28 cellular contexts compared by ENCODE assay signal in the genomic region with DNA sequence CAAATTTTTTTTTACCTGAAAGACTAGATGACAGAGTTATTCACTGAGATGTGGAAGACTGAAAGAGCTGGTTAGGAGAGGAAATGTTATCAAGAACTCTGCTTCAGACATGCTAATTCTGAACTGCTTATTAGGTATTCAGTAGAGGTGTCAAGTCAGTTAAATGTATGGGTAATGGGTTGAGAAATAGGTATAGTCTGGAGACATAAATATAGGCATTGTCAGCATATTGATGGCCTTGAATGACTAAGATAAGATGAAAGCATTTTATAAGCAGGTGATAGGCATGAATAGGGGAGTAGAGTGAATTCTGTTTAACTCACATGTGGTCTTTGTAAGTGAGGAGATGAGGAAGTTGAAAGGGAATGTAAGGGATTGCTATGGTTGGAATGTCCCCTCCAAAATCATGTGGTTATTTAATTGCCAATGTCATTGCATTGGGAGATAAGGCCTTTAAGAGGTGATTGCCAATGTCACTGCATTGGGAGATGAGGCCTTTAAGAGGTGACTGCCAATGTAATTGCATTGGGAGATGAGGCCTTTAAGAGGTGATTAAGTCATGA.
"Had no signal": no experiment of that assay in that cellular context is flagged by ENCODE, and none has a peak within 500 bp of the region (broad histone marks: within the 10 kb centered on the region; RNA-seq: fewer than 3 reads in every experiment).

No MANE protein-coding gene starts in this region.

- H3K27me3 ChIP-seq: left lung, ovary, right atrium auricular region, stomach, testis, thyroid gland, transverse colon, upper lobe of left lung, vagina had no signal

- H3K4me1 ChIP-seq: left lung, lower lobe of right lung, right atrium auricular region, stomach, testis, thyroid gland, transverse colon, upper lobe of left lung, vagina had no signal

- DNase-seq: hypothalamus; kidney; left colon; left lung; lower lobe of right lung; mammary epithelial cell; mesenchymal stem cell; naive B cell; natural killer cell; nephron progenitor cell; ovary; stimulated activated CD4-positive, alpha-beta T cell treated with anti-CD3 and anti-CD28 coated beads, Interleukin-12 subunit alpha, Interleukin-12 subunit beta, amount 100 ng/mL, for 4 hours; stimulated activated CD4-positive, alpha-beta T cell treated with anti-CD3 and anti-CD28 coated beads, Interleukin-15, amount 100 ng/mL, for 24 hours; stimulated activated CD4-positive, alpha-beta T cell treated with anti-CD3 and anti-CD28 coated beads, Interleukin-2, amount 100 ng/mL, for 24 hours; stimulated activated CD4-positive, alpha-beta T cell treated with anti-CD3 and anti-CD28 coated beads, Interleukin-4, amount 100 ng/mL, for 1 hour; stimulated activated naive B cell treated with anti-CD40 and anti-IgM and Interleukin-4, amounts not matched to agents 10 μg/mL and 1 μg/mL and 100 μg/mL, for 72 hours; stimulated activated naive CD8-positive, alpha-beta T cell treated with anti-CD3 and anti-CD28 coated beads, Interleukin-15, Interleukin-2, amounts not matched to agents 100 U/mL and 50 U/mL, for 24 hours; stomach; testis; thyroid gland; transverse colon; upper lobe of left lung had no signal

- H3K27ac Mint-ChIP-seq: mesothelial cell of epicardium; naive B cell; natural killer cell; nephron progenitor cell; progenitor cell of endocrine pancreas; stimulated activated naive B cell treated with anti-CD40 and anti-IgM and Interleukin-4, amounts not matched to agents 10 μg/mL and 1 μg/mL and 100 μg/mL, for 72 hours had no signal

- H3K4me1 Mint-ChIP-seq: naive B cell; natural killer cell; nephron progenitor cell; stimulated activated naive B cell treated with anti-CD40 and anti-IgM and Interleukin-4, amounts not matched to agents 10 μg/mL and 1 μg/mL and 100 μg/mL, for 72 hours had no signal

- H3K9me3 ChIP-seq: left lung, lower lobe of right lung, ovary, right atrium auricular region, stomach, testis, thyroid gland, transverse colon, upper lobe of left lung, vagina had no signal

- H3K27ac ChIP-seq: left lung, lower lobe of right lung, ovary, right atrium auricular region, skin epidermis, stomach, testis, thyroid gland, transverse colon, upper lobe of left lung, vagina had no signal

- H3K9me3 Mint-ChIP-seq: mesothelial cell of epicardium, nephron progenitor cell had no signal

- H3K36me3 ChIP-seq: left lung, lower lobe of right lung, ovary, right atrium auricular region, stomach, thyroid gland, transverse colon, upper lobe of left lung, vagina had no signal

- H3K4me3 Mint-ChIP-seq: mesothelial cell of epicardium; naive B cell; natural killer cell; nephron progenitor cell; stimulated activated naive B cell treated with anti-CD40 and anti-IgM and Interleukin-4, amounts not matched to agents 10 μg/mL and 1 μg/mL and 100 μg/mL, for 72 hours had no signal

- ATAC-seq: left colon; left lung; lower lobe of right lung; natural killer cell; sciatic nerve; stimulated activated naive B cell treated with anti-CD40 and anti-IgM and Interleukin-4, amounts not matched to agents 10 μg/mL and 1 μg/mL and 100 μg/mL, for 72 hours; stimulated activated naive CD8-positive, alpha-beta T cell treated with anti-CD3 and anti-CD28 coated beads, Interleukin-15, Interleukin-2, amounts not matched to agents 100 U/mL and 50 U/mL, for 24 hours had no signal

- H3K4me3 ChIP-seq: left lung, lower lobe of right lung, ovary, right atrium auricular region, skin epidermis, stomach, testis, thyroid gland, transverse colon, upper lobe of left lung, vagina had no signal

- H3K36me3 Mint-ChIP-seq: mesothelial cell of epicardium; naive B cell; natural killer cell; stimulated activated naive B cell treated with anti-CD40 and anti-IgM and Interleukin-4, amounts not matched to agents 10 μg/mL and 1 μg/mL and 100 μg/mL, for 72 hours had no signal

- H3K27me3 Mint-ChIP-seq: naive B cell; progenitor cell of endocrine pancreas; stimulated activated naive B cell treated with anti-CD40 and anti-IgM and Interleukin-4, amounts not matched to agents 10 μg/mL and 1 μg/mL and 100 μg/mL, for 72 hours had no signal
